ENCODE assay signal across 16 cellular contexts in the genomic region with DNA sequence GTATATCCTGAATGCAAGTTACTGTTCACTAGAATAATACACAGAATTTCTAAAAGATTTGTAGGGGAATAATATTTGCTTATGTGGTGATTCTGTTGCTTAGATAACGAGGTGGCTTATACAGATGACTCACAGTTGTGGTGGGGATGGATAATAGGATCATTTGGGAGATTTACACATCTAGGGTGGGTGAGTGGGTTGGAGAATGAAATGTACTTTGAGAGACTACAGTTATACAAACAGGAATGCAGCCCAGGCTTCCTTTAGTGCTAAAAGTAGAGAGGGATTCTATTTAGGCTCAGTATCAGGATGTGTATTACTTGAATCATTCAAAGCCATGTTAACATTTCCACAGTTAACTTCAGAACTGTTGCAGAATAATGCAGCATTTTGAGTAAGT. TPM values are rescaled to one million over a fixed set of nuclear protein-coding genes. Genes with fewer than 3 reads are reported as not detected.
DNase-seq lines count a peak whose midpoint lies in the region; TF ChIP-seq lines count a peak whose summit lies in the region.
"Had no signal": no experiment of that assay in that cellular context is flagged by ENCODE, and none has a peak within 500 bp of the region (broad histone marks: within the 10 kb centered on the region; RNA-seq: fewer than 3 reads in every experiment).

No MANE protein-coding gene starts in this region.

- POLR2A ChIA-PET in HEK293 (lab: Yijun Ruan, JAX), result no interaction called here

- H3K4me3 Mint-ChIP-seq in endothelial cell (ENCODE audit: unreplicated experiment), result no peak overlapping the region
- H3K4me3 Mint-ChIP-seq: activated naive CD8-positive, alpha-beta T cell treated with anti-CD3 and anti-CD28 coated beads, Interleukin-2, amount 10 ng/mL, durations not matched to agents 7 days and 5 days; H9; naive thymus-derived CD8-positive, alpha-beta T cell had no signal

- DNase-seq in T1000 (lab: John Stamatoyannopoulos, UW) (peak; percentile 5), fibroblast of villous mesenchyme (ENCODE audit: low read depth) (peak; percentile 39), renal cortical epithelial cell (ENCODE audit: low read depth) (peak; percentile 67), NCI-H526 treated with DMSO at 0.1 percent for 48 hours (lab: John Stamatoyannopoulos, UW) (no peak), endothelial cell (ENCODE audit: low spot score) (no peak), NCI-H2196 (lab: John Stamatoyannopoulos, UW; ENCODE audit: unreplicated experiment) (no peak)
- no peak for DNase-seq in stimulated activated naive CD4-positive, alpha-beta T cell treated with Interleukin-2 at 50 U/mL for 16 hours (lab: John Stamatoyannopoulos, UW)
- DNase-seq: activated CD4-positive, CD25-positive, alpha-beta regulatory T cell treated with anti-CD3 and anti-CD28 coated beads, Interleukin-2, amount 50 U/mL, for 72 hours; activated naive CD8-positive, alpha-beta T cell treated with anti-CD3 and anti-CD28 coated beads, Interleukin-2, amount 10 ng/mL, durations not matched to agents 7 days and 5 days; activated T-cell treated with anti-CD3 and anti-CD28 coated beads for 4 hours; H9; naive thymus-derived CD8-positive, alpha-beta T cell; NCI-H2171 had no signal

- H3K9me3 ChIP-seq in HEK293 (ENCODE audit: control insufficient read depth, insufficient read depth, low read depth, low read length), result no peaks in the 10 kb centered on the region

- H3K4me3 ChIP-seq in HEK293 (ENCODE audit: low read depth, low read length) (no peak overlapping the region), fibroblast of villous mesenchyme (ENCODE audit: low read depth, low read length) (no peak overlapping the region)
- H3K4me3 ChIP-seq: skin epidermis had no signal

- no peak overlapping the region for H3K27ac Mint-ChIP-seq in endothelial cell (ENCODE audit: unreplicated experiment)
- H3K27ac Mint-ChIP-seq: activated naive CD8-positive, alpha-beta T cell treated with anti-CD3 and anti-CD28 coated beads, Interleukin-2, amount 10 ng/mL, durations not matched to agents 7 days and 5 days; H9; naive thymus-derived CD8-positive, alpha-beta T cell had no signal

- peaks cover 13% of the 10 kb centered on the region for H3K4me1 Mint-ChIP-seq in endothelial cell (ENCODE audit: unreplicated experiment)
- H3K4me1 Mint-ChIP-seq: activated naive CD8-positive, alpha-beta T cell treated with anti-CD3 and anti-CD28 coated beads, Interleukin-2, amount 10 ng/mL, durations not matched to agents 7 days and 5 days; naive thymus-derived CD8-positive, alpha-beta T cell had no signal

- H3K27ac ChIP-seq in HEK293 (ENCODE audit: extremely low read depth, low read depth, low read length), result no peak overlapping the region

- H3K27me3 Mint-ChIP-seq in endothelial cell (ENCODE audit: unreplicated experiment), result peaks cover 2% of the 10 kb centered on the region
- H3K27me3 Mint-ChIP-seq: activated naive CD8-positive, alpha-beta T cell treated with anti-CD3 and anti-CD28 coated beads, Interleukin-2, amount 10 ng/mL, durations not matched to agents 7 days and 5 days had no signal

- TF ChIP-seq CTCF in HEK293 (tag by site-specific recombination; IDR thresholded peaks at IDR 0.05) (no peak), fibroblast of villous mesenchyme (IDR thresholded peaks at IDR 0.05; ENCODE audit: insufficient read depth, low read depth, low read length) (no peak), endothelial cell (IDR thresholded peaks at IDR 0.05; ENCODE audit: unreplicated experiment) (no peak)

- peaks cover 20% of the 10 kb centered on the region for H3K4me1 ChIP-seq in HEK293 (ENCODE audit: control insufficient read depth, insufficient read depth, low read length)

- peaks cover 3% of the 10 kb centered on the region for H3K36me3 Mint-ChIP-seq in endothelial cell (ENCODE audit: low read depth, unreplicated experiment)
- H3K36me3 Mint-ChIP-seq: activated naive CD8-positive, alpha-beta T cell treated with anti-CD3 and anti-CD28 coated beads, Interleukin-2, amount 10 ng/mL, durations not matched to agents 7 days and 5 days; naive thymus-derived CD8-positive, alpha-beta T cell had no signal

- CTCF ChIA-PET in HEK293 (lab: Yijun Ruan, JAX), result no interaction called here

- no peaks in the 10 kb centered on the region for H3K36me3 ChIP-seq in HEK293 (ENCODE audit: control insufficient read depth in 2 of 2, insufficient read depth in 1 of 2, low read length in 2 of 2)

- H3K9me3 Mint-ChIP-seq in endothelial cell (ENCODE audit: unreplicated experiment), result no peaks in the 10 kb centered on the region
- H3K9me3 Mint-ChIP-seq: activated naive CD8-positive, alpha-beta T cell treated with anti-CD3 and anti-CD28 coated beads, Interleukin-2, amount 10 ng/mL, durations not matched to agents 7 days and 5 days; H9; naive thymus-derived CD8-positive, alpha-beta T cell had no signal

TF ChIP-seq in HEK293, 187 proteins besides CTCF, POLR2A, EP300 and RAD21:
- TF ChIP-seq EGR2 (tag by site-specific recombination; IDR thresholded peaks at IDR 0.05; ENCODE audit: low read depth), result peak; percentile 26; the same call in 1 of the 2 replicates
- TF ChIP-seq ZBTB20 (tag by site-specific recombination; IDR thresholded peaks at IDR 0.05), result peak; percentile 50; the same call in 1 of the 2 replicates
- no peak for TF ChIP-seq ZNF214 (tag by site-specific recombination; IDR thresholded peaks at IDR 0.05; ENCODE audit: borderline replicate concordance)
- TF ChIP-seq ZFHX2 (tag by site-specific recombination; conservative IDR thresholded peaks at IDR 0.05), result peak; percentile 66

RNA-seq across cellular contexts. Expression of a gene that starts 1.8 kb away (rescaled TPM):
- not detected in 2 replicates for total RNA-seq in fibroblast of villous mesenchyme
- not detected in 2 replicates for total RNA-seq in renal cortical epithelial cell
- total RNA-seq in endothelial cell (ENCODE audit: unreplicated experiment), result 5.4 TPM
- total RNA-seq: activated naive CD8-positive, alpha-beta T cell treated with anti-CD3 and anti-CD28 coated beads, Interleukin-2, amount 10 ng/mL, durations not matched to agents 7 days and 5 days; glomerular endothelial cell; H9; naive thymus-derived CD8-positive, alpha-beta T cell had no signal

RNA-seq across cellular contexts. Expression of a gene that starts 52.5 kb away (rescaled TPM):
- not detected in 2 replicates for total RNA-seq in fibroblast of villous mesenchyme
- not detected in 2 replicates for total RNA-seq in renal cortical epithelial cell
- total RNA-seq in endothelial cell (ENCODE audit: unreplicated experiment), result 0.26 TPM
- total RNA-seq: activated naive CD8-positive, alpha-beta T cell treated with anti-CD3 and anti-CD28 coated beads, Interleukin-2, amount 10 ng/mL, durations not matched to agents 7 days and 5 days; glomerular endothelial cell; H9; naive thymus-derived CD8-positive, alpha-beta T cell had no signal

Comparison
In these comparisons a context has a peak if more than half of its experiments do, and no peak if none do; other contexts are left out.
1. DNase-seq: peak in T1000 (single experiment), fibroblast of villous mesenchyme (single experiment) and renal cortical epithelial cell (single experiment); none in NCI-H526 treated with DMSO at 0.1 percent for 48 hours (single experiment), stimulated activated naive CD4-positive, alpha-beta T cell treated with Interleukin-2 at 50 U/mL for 16 hours (single experiment), endothelial cell (single experiment) and NCI-H2196 (single experiment).